ENCODE assay signal across 22 cellular contexts in genomic region chr22:44212936-44213335, GRCh38. TPM values are rescaled to one million over a fixed set of nuclear protein-coding genes. Genes with fewer than 3 reads are reported as not detected.
"Had no signal": no experiment of that assay in that cellular context is flagged by ENCODE, and none has a peak within 500 bp of the region (broad histone marks: within the 10 kb centered on the region; RNA-seq: fewer than 3 reads in every experiment).

No MANE protein-coding gene starts in this region.

- H3K27me3 ChIP-seq: right lobe of liver, uterus had no signal

- H3K9me3 ChIP-seq: prostate gland, right lobe of liver, uterus had no signal

- H3K36me3 ChIP-seq: prostate gland, right lobe of liver, uterus had no signal

- H3K27me3 Mint-ChIP-seq: naive B cell; stimulated activated naive B cell treated with anti-CD40 and anti-IgM and Interleukin-4, amounts not matched to agents 10 μg/mL and 1 μg/mL and 100 μg/mL, for 72 hours had no signal

- H3K27ac Mint-ChIP-seq: dendritic cell treated with granulocyte-macrophage colony-stimulating factor and Interleukin-4, amounts not matched to agents 40 ng/mL and 50 ng/mL, for 4 days; stimulated activated naive B cell treated with anti-CD40 and anti-IgM and Interleukin-4, amounts not matched to agents 10 μg/mL and 1 μg/mL and 100 μg/mL, for 72 hours had no signal

- H3K27ac ChIP-seq: foreskin keratinocyte, parathyroid adenoma, prostate gland, right lobe of liver, uterus had no signal

- H3K9ac ChIP-seq: parathyroid adenoma had no signal

- ATAC-seq: foreskin keratinocyte; stimulated activated naive B cell treated with anti-CD40 and anti-IgM and Interleukin-4, amounts not matched to agents 10 μg/mL and 1 μg/mL and 100 μg/mL, for 72 hours had no signal

- H3K79me2 ChIP-seq: parathyroid adenoma had no signal

- DNase-seq: erythroblast; foreskin keratinocyte; kidney; left cardiac atrium; left ventricle myocardium superior; mesenchymal stem cell; midbrain; naive B cell; right lobe of liver; stimulated activated CD4-positive, alpha-beta T cell treated with anti-CD3 and anti-CD28 coated beads, Interleukin-15, amount 100 ng/mL, for 24 hours; stimulated activated CD4-positive, alpha-beta T cell treated with anti-CD3 and anti-CD28 coated beads, Interleukin-1b, Interleukin-23, amount 100 ng/mL, for 48 hours; stimulated activated CD4-positive, alpha-beta T cell treated with anti-CD3 and anti-CD28 coated beads, Interleukin-4, amount 100 ng/mL, for 24 hours; stimulated activated naive B cell treated with anti-CD40 and anti-IgM and Interleukin-4, amounts not matched to agents 10 μg/mL and 1 μg/mL and 100 μg/mL, for 72 hours; trophoblast cell; uterus had no signal

- H3K4me1 ChIP-seq: foreskin keratinocyte, parathyroid adenoma, prostate gland, right lobe of liver, uterus had no signal

- H2AFZ ChIP-seq: parathyroid adenoma had no signal

- H3K4me3 Mint-ChIP-seq: dendritic cell treated with granulocyte-macrophage colony-stimulating factor and Interleukin-4, amounts not matched to agents 40 ng/mL and 50 ng/mL, for 4 days; naive B cell; nephron; stimulated activated naive B cell treated with anti-CD40 and anti-IgM and Interleukin-4, amounts not matched to agents 10 μg/mL and 1 μg/mL and 100 μg/mL, for 72 hours had no signal

- H3K9me3 Mint-ChIP-seq: dendritic cell treated with granulocyte-macrophage colony-stimulating factor and Interleukin-4, amounts not matched to agents 40 ng/mL and 50 ng/mL, for 4 days had no signal

- H3K4me3 ChIP-seq: lung, prostate gland, right lobe of liver, uterus had no signal

RNA-seq across cellular contexts. Expression of gene PARVG, which starts 32.2 kb away (rescaled TPM):
- total RNA-seq: foreskin keratinocyte, renal cortical epithelial cell had no signal
- polyA plus RNA-seq: endothelial cell of umbilical vein, foreskin keratinocyte had no signal
